8 cellular contexts compared by ENCODE assay signal in the genomic region with DNA sequence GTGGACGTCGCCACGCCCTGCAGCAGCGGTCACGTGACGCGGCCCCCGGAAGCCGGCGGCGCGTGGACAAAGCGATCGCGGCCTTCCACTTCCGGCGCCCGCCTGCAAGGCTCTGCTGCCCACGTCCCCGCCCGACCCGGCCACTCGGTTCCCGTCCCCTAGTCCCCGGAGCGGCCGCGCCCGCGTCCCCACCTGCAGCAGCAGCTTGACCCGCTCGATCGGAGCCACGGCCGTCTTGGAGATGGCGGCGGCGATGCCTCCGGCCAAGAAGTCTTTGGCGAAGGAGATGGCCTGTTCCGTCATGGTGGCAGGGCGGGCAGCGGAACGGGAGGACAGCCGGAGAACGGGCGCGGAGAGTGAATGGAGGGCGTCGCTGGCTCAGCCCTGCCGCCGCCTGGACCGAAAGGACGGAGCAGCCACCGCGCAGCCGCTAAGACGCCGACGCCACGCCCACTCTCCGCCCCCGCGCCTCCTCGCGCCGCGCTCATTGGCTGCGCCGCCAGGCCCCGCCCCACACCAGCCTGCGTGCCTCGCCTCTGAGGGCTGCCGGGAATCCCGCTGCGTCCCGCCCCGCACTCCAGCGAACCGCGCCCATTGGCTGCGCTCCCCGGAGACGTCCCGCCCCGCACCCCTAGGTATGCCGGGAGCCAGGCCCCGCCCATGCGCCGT. TPM values are rescaled to one million over a fixed set of nuclear protein-coding genes. Genes with fewer than 3 reads are reported as not detected.
A peak's percentile ranks its signal among the peaks of the same experiment; 100 is the strongest.
DNase-seq lines count a peak whose midpoint lies in the region; ATAC-seq, FAIRE-seq and TF ChIP-seq lines count a peak whose summit lies in the region.

A gene (minus strand): TSS at position 407 of the 669 bp plus-strand sequence. CDS start 104 bp downstream, at position 303.

- peaks cover 33% of the 10 kb centered on the region for H3K4me1 Mint-ChIP-seq in T-helper 1 cell treated with Interleukin-12 subunit alpha and Interleukin-12 subunit beta and Interleukin-4 antibody, amounts not matched to agents 30 μg/mL and 1 μg/mL, for 36 hours (ENCODE audit: low read depth)

- DNase-seq in bronchial epithelial cell (ENCODE audit: low read depth) (peak; percentile 88), keratinocyte (ENCODE audit: low read depth, low spot score) (peak; percentile 60), amygdala (lab: John Stamatoyannopoulos, UW) (no peak), MV-4-11 (lab: John Stamatoyannopoulos, UW) (no peak)
- DNase-seq in stimulated activated CD4-positive, alpha-beta T cell treated with anti-CD3 and anti-CD28 coated beads, Interleukin-1b, Interleukin-23, amount 100 ng/mL, for 1 hour (ENCODE audit: low read depth in 2 of 2): peak; percentile 98 to 100

- dilution Hi-C loops in keratinocyte (cut with MboI; ENCODE audit: extremely low pct_ligation_motif_present, low sequenced_read_pairs): no loop called here

- H3K9ac ChIP-seq in keratinocyte (ENCODE audit: control insufficient read depth, extremely low read depth, insufficient read depth, low read length): peak within 1 kb of the TSS; percentile 97

- H3K36me3 Mint-ChIP-seq in T-helper 1 cell treated with Interleukin-12 subunit alpha and Interleukin-12 subunit beta and Interleukin-4 antibody, amounts not matched to agents 30 μg/mL and 1 μg/mL, for 36 hours (ENCODE audit: low read depth): peaks cover 47% of the 10 kb centered on the region

- peaks cover 26% of the 10 kb centered on the region for H3K36me3 ChIP-seq in bronchial epithelial cell (ENCODE audit: control insufficient read depth, insufficient read depth, low read length)
- H3K36me3 ChIP-seq in keratinocyte (ENCODE audit: control insufficient read depth in 2 of 2, extremely low read depth in 1 of 2, insufficient read depth in 2 of 2, low read length in 2 of 2): peaks cover 26 to 33% of the 10 kb centered on the region in 2 experiments

- H3K4me3 ChIP-seq in bronchial epithelial cell (ENCODE audit: low read depth, low read length) (peak within 1 kb of the TSS; percentile 100), keratinocyte (ENCODE audit: control insufficient read depth in 2 of 3, extremely low read depth in 1 of 3, insufficient read depth in 2 of 3, low read depth in 1 of 3, low read length in 3 of 3) (peak within 1 kb of the TSS; percentile 68 to 100 (median 99))

- no peaks in the 10 kb centered on the region for H3K9me1 ChIP-seq in keratinocyte (ENCODE audit: control insufficient read depth, extremely low read depth, insufficient read depth, low read length)

- H3K4me3 Mint-ChIP-seq in T-helper 1 cell treated with Interleukin-12 subunit alpha and Interleukin-12 subunit beta and Interleukin-4 antibody, amounts not matched to agents 30 μg/mL and 1 μg/mL, for 36 hours: peak within 1 kb of the TSS; percentile 95

- H2AFZ ChIP-seq in keratinocyte (ENCODE audit: control insufficient read depth, low read length): peak within 1 kb of the TSS; percentile 82

- TF ChIP-seq CTCF in bronchial epithelial cell (IDR thresholded peaks at IDR 0.05; ENCODE audit: insufficient read depth, low read length, severe bottlenecking): no peak
- peak in 1 of 3 experiments; percentile 11 for TF ChIP-seq CTCF in keratinocyte (optimal IDR thresholded peaks at IDR 0.05 in 1 of 3, IDR thresholded peaks at IDR 0.05 in 1 of 3, conservative IDR thresholded peaks at IDR 0.05 in 1 of 3; ENCODE audit: extremely low read depth in 1 of 3, insufficient read depth in 2 of 3, low read length in 3 of 3)

- peak within 1 kb of the TSS; percentile 83 for H3K4me2 ChIP-seq in keratinocyte (ENCODE audit: control insufficient read depth, extremely low read depth, insufficient read depth, low read depth, low read length)

- peaks cover 6% of the 10 kb centered on the region for H3K4me1 ChIP-seq in keratinocyte (ENCODE audit: control insufficient read depth, extremely low read depth, insufficient read depth, low read length)

- no peaks in the 10 kb centered on the region for H3K27me3 Mint-ChIP-seq in T-helper 1 cell treated with Interleukin-12 subunit alpha and Interleukin-12 subunit beta and Interleukin-4 antibody, amounts not matched to agents 30 μg/mL and 1 μg/mL, for 36 hours (ENCODE audit: low read depth)

- peaks cover 37% of the 10 kb centered on the region for H4K20me1 ChIP-seq in keratinocyte (ENCODE audit: control insufficient read depth, extremely low read depth, insufficient read depth, low read length)

- H3K27me3 ChIP-seq in bronchial epithelial cell (ENCODE audit: control insufficient read depth, insufficient read depth, low read length) (no peaks in the 10 kb centered on the region), keratinocyte (ENCODE audit: control insufficient read depth, extremely low read depth, insufficient read depth, low read length) (no peaks in the 10 kb centered on the region)

- H3K27ac Mint-ChIP-seq in T-helper 1 cell treated with Interleukin-12 subunit alpha and Interleukin-12 subunit beta and Interleukin-4 antibody, amounts not matched to agents 30 μg/mL and 1 μg/mL, for 36 hours: peak within 1 kb of the TSS; percentile 95

- H3K9me3 ChIP-seq in keratinocyte (ENCODE audit: control insufficient read depth, low read depth, low read length): no peaks in the 10 kb centered on the region

- no peaks in the 10 kb centered on the region for H3K9me3 Mint-ChIP-seq in T-helper 1 cell treated with Interleukin-12 subunit alpha and Interleukin-12 subunit beta and Interleukin-4 antibody, amounts not matched to agents 30 μg/mL and 1 μg/mL, for 36 hours

- ATAC-seq in GM18867 (IDR thresholded peaks at IDR 0.05; ENCODE audit: unreplicated experiment) (peak; percentile 94), HG03095 (IDR thresholded peaks at IDR 0.05; ENCODE audit: unreplicated experiment) (peak; percentile 97)

- H3K27ac ChIP-seq in keratinocyte (ENCODE audit: control insufficient read depth, insufficient read depth, low read length): peak within 1 kb of the TSS; percentile 91

- peaks cover 57% of the 10 kb centered on the region for H3K79me2 ChIP-seq in keratinocyte (ENCODE audit: control insufficient read depth, insufficient read depth, low read length)

- FAIRE-seq in bronchial epithelial cell (lab: Jason Lieb, UNC): no peak
- FAIRE-seq in keratinocyte (lab: Jason Lieb, UNC): no peak

RNA-seq across cellular contexts. Expression of the gene that starts here (rescaled TPM):
- total RNA-seq in bronchial epithelial cell: 251 and 335 TPM in 2 replicates
- 179 to 351 TPM (median 187 TPM) in 3 replicates for polyA plus RNA-seq in keratinocyte
- 93.4 TPM for polyA plus RNA-seq in keratinocyte (2011; ENCODE audit: low read depth)
- polyA plus RNA-seq in keratinocyte (2011; cell fraction: cytosol; rRNA removed): 162 and 447 TPM in 2 replicates
- 92.2 and 116 TPM in 2 replicates for polyA plus RNA-seq in keratinocyte (2011; cell fraction: nucleus; rRNA removed)
- 321 and 375 TPM in 2 replicates for polyA plus RNA-seq in keratinocyte (2012; ENCODE audit: low replicate concordance)
- 145 to 228 TPM (median 178 TPM) in 3 replicates for polyA minus RNA-seq in keratinocyte
- 546 TPM for polyA minus RNA-seq in keratinocyte (2011; cell fraction: cytosol; rRNA and poly(A)+ RNA removed)
- 89.8 and 91.8 TPM in 2 replicates for polyA minus RNA-seq in keratinocyte (2011; cell fraction: nucleus; rRNA and poly(A)+ RNA removed)

Comparison
In these comparisons a context has a peak if more than half of its experiments do, and no peak if none do; other contexts are left out.
1. DNase-seq: peak in bronchial epithelial cell (single experiment), keratinocyte (single experiment) and stimulated activated CD4-positive, alpha-beta T cell treated with anti-CD3 and anti-CD28 coated beads, Interleukin-1b, Interleukin-23, amount 100 ng/mL, for 1 hour (2 of 2); none in amygdala (0 of 56) and MV-4-11 (single experiment).